Comparison of ENCODE assay signal across 14 cellular contexts in genomic region chr9:76692448-76693129, GRCh38.
A peak's percentile ranks its signal among the peaks of the same experiment; 100 is the strongest.
DNase-seq lines count a peak whose midpoint lies in the region; ATAC-seq and TF ChIP-seq lines count a peak whose summit lies in the region.
"Had no signal": no experiment of that assay in that cellular context is flagged by ENCODE, and none has a peak within 500 bp of the region (broad histone marks: within the 10 kb centered on the region; RNA-seq: fewer than 3 reads in every experiment).

No MANE protein-coding gene starts in this region.

- TF ChIP-seq CTCF in HEK293 (tag by site-specific recombination; IDR thresholded peaks at IDR 0.05) (no peak), adrenal gland (IDR thresholded peaks at IDR 0.05) (no peak)

- DNase-seq in activated CD8-positive, alpha-beta memory T cell treated with anti-CD3 and anti-CD28 coated beads, Interleukin-2, amount 10 ng/mL, durations not matched to agents 7 days and 5 days = no peak
- no peak for DNase-seq in adrenal gland
- DNase-seq in activated naive CD4-positive, alpha-beta T cell treated with anti-CD3 and anti-CD28 coated beads, Interleukin-2, amount 10 ng/mL, durations not matched to agents 7 days and 5 days = no peak
- DNase-seq: activated CD4-positive, alpha-beta T cell treated with anti-CD3 and anti-CD28 coated beads, Interleukin-2, amount 50 U/mL, for 4 hours; activated naive CD4-positive, alpha-beta T cell treated with Interleukin-2 at 50 U/mL for 16 hours; central memory CD4-positive, alpha-beta T cell; EL; T-helper 1 cell had no signal

- peak overlapping the region; percentile 68 for H3K27ac Mint-ChIP-seq in dendritic cell treated with granulocyte-macrophage colony-stimulating factor and Interleukin-4, amounts not matched to agents 40 ng/mL and 50 ng/mL, for 4 days
- H3K27ac Mint-ChIP-seq in activated CD8-positive, alpha-beta memory T cell treated with anti-CD3 and anti-CD28 coated beads, Interleukin-2, amount 10 ng/mL, durations not matched to agents 7 days and 5 days = no peak overlapping the region
- no peak overlapping the region for H3K27ac Mint-ChIP-seq in activated naive CD4-positive, alpha-beta T cell treated with anti-CD3 and anti-CD28 coated beads, Interleukin-2, amount 10 ng/mL, durations not matched to agents 7 days and 5 days

- 67 to 70% (median 68%) methylated on average over 9 of the region's 9 CpGs for WGBS in adrenal gland, 4 donors

- CTCF ChIA-PET in HEK293 (lab: Yijun Ruan, JAX) = interaction anchor here (0.7 to 1.1 kb wide), 3 partner anchors 34 to 248 kb away, joined by 3 to 13 read pairs (median 3); no protein-coding TSS in a partner anchor
- CTCF ChIA-PET in activated CD8-positive, alpha-beta memory T cell treated with anti-CD3 and anti-CD28 coated beads, Interleukin-2, amount 10 ng/mL, durations not matched to agents 7 days and 5 days (lab: Charles Lee) = interaction anchor here (1.1 to 1.8 kb wide), 5 partner anchors 9 to 246 kb away, joined by 3 to 8 read pairs (median 5); no protein-coding TSS in a partner anchor
- CTCF ChIA-PET in activated naive CD4-positive, alpha-beta T cell treated with anti-CD3 and anti-CD28 coated beads, Interleukin-2, amount 10 ng/mL, durations not matched to agents 7 days and 5 days (lab: Charles Lee) = interaction anchor here (1.1 to 8.3 kb wide), 4 partner anchors 11 to 245 kb away, joined by 3 to 43 read pairs (median 4); no protein-coding TSS in a partner anchor

- H3K4me1 ChIP-seq in BLaER1 (peaks cover 16% of the 10 kb centered on the region), HEK293 (ENCODE audit: control insufficient read depth, insufficient read depth, low read length) (peaks cover 3% of the 10 kb centered on the region), muscle layer of duodenum (ENCODE audit: control insufficient read depth in 1 of 2, insufficient read depth in 2 of 2, low read length in 2 of 2) (peaks cover 10 to 30% of the 10 kb centered on the region in 2 donors), adrenal gland (replicated peaks in 1 of 2) (peaks cover 0 to 14% of the 10 kb centered on the region in 2 donors)

- POLR2A ChIA-PET in HEK293 (lab: Yijun Ruan, JAX) = interaction anchor here (0.7 to 1.9 kb wide), 4 partner anchors 25 to 298 kb away, joined by 3 to 5 read pairs (median 4); partner anchors contain the start of genes GCNT1 and RFK

- H3K4me3 ChIP-seq in BLaER1 = no peak overlapping the region
- no peak overlapping the region for H3K4me3 ChIP-seq in HEK293 (ENCODE audit: low read depth, low read length)
- H3K4me3 ChIP-seq in muscle layer of duodenum (ENCODE audit: low read depth in 1 of 2, low read length in 2 of 2) = peak overlapping the region; percentile 46 to 49
- peak overlapping the region in 1 of 4 donors; percentile 39 for H3K4me3 ChIP-seq in adrenal gland

- no peak for ATAC-seq in activated CD8-positive, alpha-beta memory T cell treated with anti-CD3 and anti-CD28 coated beads, Interleukin-2, amount 10 ng/mL, durations not matched to agents 7 days and 5 days
- no peak for ATAC-seq in esophagus mucosa
- ATAC-seq: HepG2 had no signal

- H3K27me3 ChIP-seq in BLaER1 (no peaks in the 10 kb centered on the region), muscle layer of duodenum (ENCODE audit: low read depth, low read length) (no peaks in the 10 kb centered on the region), adrenal gland (no peaks in the 10 kb centered on the region)

- peak overlapping the region; percentile 48 for H3K4me2 ChIP-seq in BLaER1

- H3K27me3 Mint-ChIP-seq in dendritic cell treated with granulocyte-macrophage colony-stimulating factor and Interleukin-4, amounts not matched to agents 40 ng/mL and 50 ng/mL, for 4 days = peaks cover 3% of the 10 kb centered on the region
- H3K27me3 Mint-ChIP-seq in activated CD8-positive, alpha-beta memory T cell treated with anti-CD3 and anti-CD28 coated beads, Interleukin-2, amount 10 ng/mL, durations not matched to agents 7 days and 5 days = peaks cover 47% of the 10 kb centered on the region
- peaks cover 47% of the 10 kb centered on the region for H3K27me3 Mint-ChIP-seq in activated naive CD4-positive, alpha-beta T cell treated with anti-CD3 and anti-CD28 coated beads, Interleukin-2, amount 10 ng/mL, durations not matched to agents 7 days and 5 days

- H3K9ac ChIP-seq in BLaER1 = no peak overlapping the region

- H3K9me3 Mint-ChIP-seq in dendritic cell treated with granulocyte-macrophage colony-stimulating factor and Interleukin-4, amounts not matched to agents 40 ng/mL and 50 ng/mL, for 4 days = no peaks in the 10 kb centered on the region
- no peaks in the 10 kb centered on the region for H3K9me3 Mint-ChIP-seq in activated CD8-positive, alpha-beta memory T cell treated with anti-CD3 and anti-CD28 coated beads, Interleukin-2, amount 10 ng/mL, durations not matched to agents 7 days and 5 days (ENCODE audit: low read depth)
- H3K9me3 Mint-ChIP-seq in activated naive CD4-positive, alpha-beta T cell treated with anti-CD3 and anti-CD28 coated beads, Interleukin-2, amount 10 ng/mL, durations not matched to agents 7 days and 5 days = no peaks in the 10 kb centered on the region

- H3K36me3 ChIP-seq in BLaER1 (no peaks in the 10 kb centered on the region), HEK293 (ENCODE audit: control insufficient read depth in 2 of 2, insufficient read depth in 1 of 2, low read length in 2 of 2) (no peaks in the 10 kb centered on the region), muscle layer of duodenum (ENCODE audit: control insufficient read depth in 1 of 2, insufficient read depth in 2 of 2, low read length in 2 of 2) (no peaks in the 10 kb centered on the region), adrenal gland (replicated peaks in 1 of 2) (no peaks in the 10 kb centered on the region)

- intact Hi-C loops in dendritic cell treated with granulocyte-macrophage colony-stimulating factor and Interleukin-4, amounts not matched to agents 40 ng/mL and 50 ng/mL, for 4 days (cut with micrococcal nuclease) = no loop called here
- intact Hi-C loops in adrenal gland (cut with DNase I) = no loop called here

- H3K27ac ChIP-seq in BLaER1 (no peak overlapping the region), HEK293 (ENCODE audit: extremely low read depth, low read depth, low read length) (no peak overlapping the region), muscle layer of duodenum (ENCODE audit: low read length) (no peak overlapping the region), adrenal gland (no peak overlapping the region)

- H3K4me1 Mint-ChIP-seq in dendritic cell treated with granulocyte-macrophage colony-stimulating factor and Interleukin-4, amounts not matched to agents 40 ng/mL and 50 ng/mL, for 4 days (ENCODE audit: low read depth) = peaks cover 42% of the 10 kb centered on the region
- H3K4me1 Mint-ChIP-seq in activated CD8-positive, alpha-beta memory T cell treated with anti-CD3 and anti-CD28 coated beads, Interleukin-2, amount 10 ng/mL, durations not matched to agents 7 days and 5 days = peaks cover 19% of the 10 kb centered on the region
- H3K4me1 Mint-ChIP-seq in activated naive CD4-positive, alpha-beta T cell treated with anti-CD3 and anti-CD28 coated beads, Interleukin-2, amount 10 ng/mL, durations not matched to agents 7 days and 5 days = peaks cover 7% of the 10 kb centered on the region

- no peaks in the 10 kb centered on the region for H3K36me3 Mint-ChIP-seq in dendritic cell treated with granulocyte-macrophage colony-stimulating factor and Interleukin-4, amounts not matched to agents 40 ng/mL and 50 ng/mL, for 4 days (ENCODE audit: low read depth)
- no peaks in the 10 kb centered on the region for H3K36me3 Mint-ChIP-seq in activated CD8-positive, alpha-beta memory T cell treated with anti-CD3 and anti-CD28 coated beads, Interleukin-2, amount 10 ng/mL, durations not matched to agents 7 days and 5 days
- H3K36me3 Mint-ChIP-seq in activated naive CD4-positive, alpha-beta T cell treated with anti-CD3 and anti-CD28 coated beads, Interleukin-2, amount 10 ng/mL, durations not matched to agents 7 days and 5 days = no peaks in the 10 kb centered on the region

- TF ChIP-seq POLR2A in adrenal gland (IDR thresholded peaks at IDR 0.05) = no peak

- no peak overlapping the region for H3K4me3 Mint-ChIP-seq in dendritic cell treated with granulocyte-macrophage colony-stimulating factor and Interleukin-4, amounts not matched to agents 40 ng/mL and 50 ng/mL, for 4 days
- no peak overlapping the region for H3K4me3 Mint-ChIP-seq in activated CD8-positive, alpha-beta memory T cell treated with anti-CD3 and anti-CD28 coated beads, Interleukin-2, amount 10 ng/mL, durations not matched to agents 7 days and 5 days
- H3K4me3 Mint-ChIP-seq in activated naive CD4-positive, alpha-beta T cell treated with anti-CD3 and anti-CD28 coated beads, Interleukin-2, amount 10 ng/mL, durations not matched to agents 7 days and 5 days = no peak overlapping the region

- H3K9me3 ChIP-seq in BLaER1 (no peaks in the 10 kb centered on the region), HEK293 (ENCODE audit: control insufficient read depth, insufficient read depth, low read depth, low read length) (no peaks in the 10 kb centered on the region), muscle layer of duodenum (ENCODE audit: control insufficient read depth in 1 of 2, low read length in 2 of 2) (no peaks in the 10 kb centered on the region), adrenal gland (replicated peaks in 1 of 3) (no peaks in the 10 kb centered on the region)

- H4K20me1 ChIP-seq in BLaER1 = no peaks in the 10 kb centered on the region

TF ChIP-seq in HEK293, 187 proteins besides CTCF, POLR2A, EP300 and RAD21:
- TF ChIP-seq ZNF416 (tag by site-specific recombination; IDR thresholded peaks at IDR 0.05) (no peak), ZNF335 (tag by site-specific recombination; conservative IDR thresholded peaks at IDR 0.05) (peak; percentile 14; the same call in 1 of the 2 replicates)

Comparison
In these comparisons a context has a peak if more than half of its experiments do, and no peak if none do; other contexts are left out.
1. H3K4me3 ChIP-seq: peak in muscle layer of duodenum (2 of 2); none in BLaER1 (single experiment) and HEK293 (single experiment).